14 cellular contexts compared by ENCODE assay signal in genomic region chr17:39772415-39772814, GRCh38. TPM values are rescaled to one million over a fixed set of nuclear protein-coding genes. Genes with fewer than 3 reads are reported as not detected.
DNase-seq lines count a peak whose midpoint lies in the region; ATAC-seq and TF ChIP-seq lines count a peak whose summit lies in the region.
"Had no signal": no experiment of that assay in that cellular context is flagged by ENCODE, and none has a peak within 500 bp of the region (broad histone marks: within the 10 kb centered on the region; RNA-seq: fewer than 3 reads in every experiment).

No MANE protein-coding gene starts in this region.

- ATAC-seq in activated CD8-positive, alpha-beta memory T cell treated with anti-CD3 and anti-CD28 coated beads, Interleukin-2, amount 10 ng/mL, durations not matched to agents 7 days and 5 days = no peak
- no peak for ATAC-seq in WTC11
- ATAC-seq: lower lobe of right lung had no signal

- intact Hi-C loops in dorsolateral prefrontal cortex (cut with DNase I) = loop anchor here in 1 of 2 donors (1.0 kb wide), 1 partner anchor 20 kb away; no protein-coding TSS in a partner anchor

- CTCF ChIA-PET in activated CD8-positive, alpha-beta memory T cell treated with anti-CD3 and anti-CD28 coated beads, Interleukin-2, amount 10 ng/mL, durations not matched to agents 7 days and 5 days (lab: Charles Lee) = interaction anchor here (0.5 to 0.8 kb wide), 2 partner anchors 29 to 154 kb away, joined by 3 to 4 read pairs; no protein-coding TSS in a partner anchor
- CTCF ChIA-PET in WTC11 (lab: Charles Lee) = interaction anchor here (0.8 to 1.0 kb wide), 2 partner anchors 42 to 151 kb away, joined by 3 read pairs; partner anchors contain the start of gene MIEN1

- peaks cover 55% of the 10 kb centered on the region for H3K36me3 Mint-ChIP-seq in activated CD8-positive, alpha-beta memory T cell treated with anti-CD3 and anti-CD28 coated beads, Interleukin-2, amount 10 ng/mL, durations not matched to agents 7 days and 5 days
- no peaks in the 10 kb centered on the region for H3K36me3 Mint-ChIP-seq in WTC11

- H3K27me3 Mint-ChIP-seq in activated CD8-positive, alpha-beta memory T cell treated with anti-CD3 and anti-CD28 coated beads, Interleukin-2, amount 10 ng/mL, durations not matched to agents 7 days and 5 days = no peaks in the 10 kb centered on the region
- H3K27me3 Mint-ChIP-seq in WTC11 (ENCODE audit: low read depth) = no peaks in the 10 kb centered on the region; the same call in 1 of the 2 replicates

- H3K27ac Mint-ChIP-seq in activated CD8-positive, alpha-beta memory T cell treated with anti-CD3 and anti-CD28 coated beads, Interleukin-2, amount 10 ng/mL, durations not matched to agents 7 days and 5 days = peak overlapping the region; percentile 81
- H3K27ac Mint-ChIP-seq in WTC11 = no peak overlapping the region

- peak overlapping the region; percentile 77 for H3K4me2 ChIP-seq in OCI-LY3 (ENCODE audit: low read length)

- H3K4me1 Mint-ChIP-seq in activated CD8-positive, alpha-beta memory T cell treated with anti-CD3 and anti-CD28 coated beads, Interleukin-2, amount 10 ng/mL, durations not matched to agents 7 days and 5 days = peaks cover 88% of the 10 kb centered on the region
- H3K4me1 Mint-ChIP-seq in WTC11 = peaks cover 8% of the 10 kb centered on the region

- H3K9ac ChIP-seq in OCI-LY3 (ENCODE audit: low read length) = peak overlapping the region; percentile 68

- POLR2A ChIA-PET in WTC11 (lab: Charles Lee) = interaction anchor here (0.6 to 1.1 kb wide), 2 partner anchors 20 to 132 kb away, joined by 3 read pairs; no protein-coding TSS in a partner anchor

- H3K36me3 ChIP-seq in OCI-LY3 (replicated peaks; ENCODE audit: low read depth, low read length) = peaks cover 53% of the 10 kb centered on the region
- H3K36me3 ChIP-seq: lower lobe of right lung, upper lobe of left lung had no signal

- DNase-seq in activated CD8-positive, alpha-beta memory T cell treated with anti-CD3 and anti-CD28 coated beads, Interleukin-2, amount 10 ng/mL, durations not matched to agents 7 days and 5 days = no peak
- no peak for DNase-seq in activated CD8-positive, alpha-beta memory T cell treated with anti-CD3 and anti-CD28 coated beads for 24 hours
- DNase-seq in dorsolateral prefrontal cortex (peak in 3 of 10 donors; percentile 52 to 63 (median 57)), superior temporal gyrus (ENCODE audit: extremely low spot score) (peak; percentile 46), NCI-H510A (lab: John Stamatoyannopoulos, UW) (no peak), WTC11 (ENCODE audit: low spot score) (no peak), foreskin fibroblast (no peak)
- DNase-seq: activated CD4-positive, alpha-beta T cell treated with anti-CD3 and anti-CD28 coated beads, Interleukin-2, amount 50 U/mL, for 4 hours; DMS79; lower lobe of right lung; NCI-H2171; nucleus accumbens; upper lobe of left lung had no signal

- peak overlapping the region; percentile 99 for H3K27ac ChIP-seq in OCI-LY3 (ENCODE audit: low read length)
- peak overlapping the region in 49 of 59 donors; percentile 17 to 91 (median 76) for H3K27ac ChIP-seq in dorsolateral prefrontal cortex

- no peak for TF ChIP-seq CTCF in OCI-LY3 (IDR thresholded peaks at IDR 0.05; ENCODE audit: low read depth, low read length)
- TF ChIP-seq CTCF in dorsolateral prefrontal cortex (IDR thresholded peaks at IDR 0.05 in 54 of 56, conservative IDR thresholded peaks at IDR 0.05 in 2 of 56; ENCODE audit: low read depth in 1 of 56, partially characterized antibody in 56 of 56) = no peak
- no peak for TF ChIP-seq CTCF in WTC11 (IDR thresholded peaks at IDR 0.05)
- TF ChIP-seq CTCF in foreskin fibroblast (IDR thresholded peaks at IDR 0.05; ENCODE audit: low read depth, low read length) = no peak

- H3K4me1 ChIP-seq in OCI-LY3 (ENCODE audit: low read length) = peaks cover 96% of the 10 kb centered on the region
- H3K4me1 ChIP-seq: lower lobe of right lung, upper lobe of left lung had no signal

- H3K4me3 ChIP-seq in OCI-LY3 (ENCODE audit: low read length) = peak overlapping the region; percentile 0; the same call in 1 of the 2 replicates
- no peak overlapping the region for H3K4me3 ChIP-seq in dorsolateral prefrontal cortex
- no peak overlapping the region for H3K4me3 ChIP-seq in foreskin fibroblast (ENCODE audit: low read depth in 1 of 2, low read length in 2 of 2)
- H3K4me3 ChIP-seq: lower lobe of right lung, upper lobe of left lung had no signal

- no peaks in the 10 kb centered on the region for H3K9me3 ChIP-seq in OCI-LY3 (ENCODE audit: insufficient read depth, low read length)
- H3K9me3 ChIP-seq: lower lobe of right lung, upper lobe of left lung had no signal

- peaks cover 5% of the 10 kb centered on the region; the same call in 1 of the 2 replicates for H4K20me1 ChIP-seq in OCI-LY3 (ENCODE audit: insufficient read depth, low read length)

- H3K9me3 Mint-ChIP-seq in activated CD8-positive, alpha-beta memory T cell treated with anti-CD3 and anti-CD28 coated beads, Interleukin-2, amount 10 ng/mL, durations not matched to agents 7 days and 5 days (ENCODE audit: low read depth) = no peaks in the 10 kb centered on the region
- H3K9me3 Mint-ChIP-seq in WTC11 = no peaks in the 10 kb centered on the region

- H2AFZ ChIP-seq in OCI-LY3 (ENCODE audit: low read depth, low read length) = no peak overlapping the region

- no peaks in the 10 kb centered on the region for H3K27me3 ChIP-seq in OCI-LY3 (ENCODE audit: low read depth, low read length)
- H3K27me3 ChIP-seq in dorsolateral prefrontal cortex = peaks cover 0 to 25% (median 0%) of the 10 kb centered on the region in 45 donors
- H3K27me3 ChIP-seq: upper lobe of left lung had no signal

- H3K79me2 ChIP-seq in OCI-LY3 (ENCODE audit: low read length) = peaks cover 86% of the 10 kb centered on the region

- H3K4me3 Mint-ChIP-seq in activated CD8-positive, alpha-beta memory T cell treated with anti-CD3 and anti-CD28 coated beads, Interleukin-2, amount 10 ng/mL, durations not matched to agents 7 days and 5 days = peak overlapping the region; percentile 38
- H3K4me3 Mint-ChIP-seq in WTC11 = no peak overlapping the region

TF ChIP-seq in WTC11, 78 proteins besides CTCF, POLR2A, EP300 and RAD21:
- no peak for TF ChIP-seq GABPB1 (CRISPR knock-in tag; IDR thresholded peaks at IDR 0.05)
- no peak for TF ChIP-seq ZNF425 (CRISPR knock-in tag; conservative IDR thresholded peaks at IDR 0.05)
- no peak for TF ChIP-seq NR2C2 (CRISPR knock-in tag; IDR thresholded peaks at IDR 0.05)
TF ChIP-seq in WTC11: peak in this region for 0.

RNA-seq across cellular contexts. Expression of gene GRB7, which starts 34.7 kb away (rescaled TPM):
- total RNA-seq in activated CD8-positive, alpha-beta memory T cell treated with anti-CD3 and anti-CD28 coated beads, Interleukin-2, amount 10 ng/mL, durations not matched to agents 7 days and 5 days = under 1 TPM in 1 of 2 experiments, not detected in 1; 0.19 TPM
- total RNA-seq in dorsolateral prefrontal cortex (1 to 10 TPM in 99 of 120 experiments, under 1 TPM in 20, not detected in 1; 0.31 to 8.2 (median 1.8) TPM), WTC11 (2021) (42.4 to 48.5 TPM (median 44.0 TPM) in 3 replicates)

RNA-seq across cellular contexts. Expression of gene MIEN1, which starts 42.1 kb away (rescaled TPM):
- total RNA-seq in activated CD8-positive, alpha-beta memory T cell treated with anti-CD3 and anti-CD28 coated beads, Interleukin-2, amount 10 ng/mL, durations not matched to agents 7 days and 5 days = 10 to 100 TPM; 45.9 to 46.8 TPM
- 10 to 100 TPM; 37.4 to 67.6 (median 52.1) TPM for total RNA-seq in dorsolateral prefrontal cortex
- 40.6 to 46.7 TPM (median 46.5 TPM) in 3 replicates for total RNA-seq in WTC11 (2021)
